ENCODE assay signal across 17 cellular contexts in genomic region chr7:78197447-78197846, GRCh38.
DNase-seq lines count a peak whose midpoint lies in the region; ATAC-seq and TF ChIP-seq lines count a peak whose summit lies in the region.
"Had no signal": no experiment of that assay in that cellular context is flagged by ENCODE, and none has a peak within 500 bp of the region (broad histone marks: within the 10 kb centered on the region; RNA-seq: fewer than 3 reads in every experiment).

No MANE protein-coding gene starts in this region.

- no peaks in the 10 kb centered on the region for H3K36me3 Mint-ChIP-seq in T-helper 2 cell treated with Interferon-gamma antibody and Interleukin-4, amounts not matched to agents 5 μg/mL and 100 μg/mL, for 36 hours (ENCODE audit: low read depth)
- no peaks in the 10 kb centered on the region for H3K36me3 Mint-ChIP-seq in activated CD4-positive, alpha-beta T cell treated with anti-CD3 and anti-CD28 coated beads, Interleukin-2, amount 10 ng/mL, durations not matched to agents 24 days and 14 days (ENCODE audit: low read depth)
- H3K36me3 Mint-ChIP-seq: CD4-positive, CD25-positive, alpha-beta regulatory T cell; naive B cell; stimulated activated naive B cell treated with anti-CD40 and anti-IgM and Interleukin-4, amounts not matched to agents 10 μg/mL and 1 μg/mL and 100 μg/mL, for 72 hours had no signal

- TF ChIP-seq POLR2A in gastroesophageal sphincter (IDR thresholded peaks at IDR 0.05): no peak

- H3K4me1 Mint-ChIP-seq in T-helper 2 cell treated with Interferon-gamma antibody and Interleukin-4, amounts not matched to agents 5 μg/mL and 100 μg/mL, for 36 hours (ENCODE audit: low read depth): no peaks in the 10 kb centered on the region
- no peaks in the 10 kb centered on the region for H3K4me1 Mint-ChIP-seq in activated CD4-positive, alpha-beta T cell treated with anti-CD3 and anti-CD28 coated beads, Interleukin-2, amount 10 ng/mL, durations not matched to agents 24 days and 14 days
- H3K4me1 Mint-ChIP-seq: activated naive CD8-positive, alpha-beta T cell treated with anti-CD3 and anti-CD28 coated beads, Interleukin-2, amount 50 U/mL, for 24 hours; CD4-positive, CD25-positive, alpha-beta regulatory T cell; naive B cell; stimulated activated naive B cell treated with anti-CD40 and anti-IgM and Interleukin-4, amounts not matched to agents 10 μg/mL and 1 μg/mL and 100 μg/mL, for 72 hours had no signal

- no peaks in the 10 kb centered on the region for H3K4me1 ChIP-seq in gastroesophageal sphincter

- H3K4me3 ChIP-seq in fibroblast of the aortic adventitia (ENCODE audit: low read depth, low read length) (no peak overlapping the region), gastroesophageal sphincter (no peak overlapping the region)
- H3K4me3 ChIP-seq: dorsolateral prefrontal cortex, MG63 had no signal

- intact Hi-C loops in activated CD4-positive, alpha-beta T cell treated with anti-CD3 and anti-CD28 coated beads, Interleukin-2, amount 10 ng/mL, durations not matched to agents 24 days and 14 days (cut with micrococcal nuclease): no loop called here

- peak; percentile 74 for DNase-seq in AG08395 (ENCODE audit: low spot score)
- peak; percentile 68 for DNase-seq in RKO (ENCODE audit: low spot score)
- DNase-seq in fibroblast of the aortic adventitia (ENCODE audit: low read depth): peak; percentile 76
- DNase-seq in T-helper 2 cell treated with Interferon-gamma antibody and Interleukin-4, amounts not matched to agents 5 μg/mL and 100 μg/mL, for 36 hours (ENCODE audit: low spot score): no peak
- DNase-seq in activated CD4-positive, alpha-beta T cell treated with anti-CD3 and anti-CD28 coated beads, Interleukin-2, amount 10 ng/mL, durations not matched to agents 24 days and 14 days: no peak
- DNase-seq: activated CD4-positive, CD25-positive, alpha-beta regulatory T cell treated with anti-CD3 and anti-CD28 coated beads, Interleukin-2, amount 50 U/mL, for 72 hours; activated naive CD8-positive, alpha-beta T cell treated with anti-CD3 and anti-CD28 coated beads, Interleukin-2, amount 50 U/mL, for 24 hours; activated T-cell treated with anti-CD3 and anti-CD28 coated beads, Interleukin-2, amount 50 U/mL, for 1 hour; CD4-positive, CD25-positive, alpha-beta regulatory T cell; dorsolateral prefrontal cortex; MG63; naive B cell; stimulated activated CD4-positive, alpha-beta T cell treated with anti-CD3 and anti-CD28 coated beads, Interleukin-4, amount 100 ng/mL, for 1 hour; stimulated activated naive B cell treated with anti-CD40 and anti-IgM and Interleukin-4, amounts not matched to agents 10 μg/mL and 1 μg/mL and 100 μg/mL, for 72 hours had no signal

- H3K27me3 Mint-ChIP-seq in T-helper 2 cell treated with Interferon-gamma antibody and Interleukin-4, amounts not matched to agents 5 μg/mL and 100 μg/mL, for 36 hours (ENCODE audit: low read depth): no peaks in the 10 kb centered on the region
- H3K27me3 Mint-ChIP-seq in activated CD4-positive, alpha-beta T cell treated with anti-CD3 and anti-CD28 coated beads, Interleukin-2, amount 10 ng/mL, durations not matched to agents 24 days and 14 days: no peaks in the 10 kb centered on the region
- H3K27me3 Mint-ChIP-seq: naive B cell had no signal

- no peak for TF ChIP-seq EP300 in gastroesophageal sphincter (IDR thresholded peaks at IDR 0.05)

- ATAC-seq in GM19452 (IDR thresholded peaks at IDR 0.05; ENCODE audit: unreplicated experiment) (peak; percentile 70), gastroesophageal sphincter (no peak), GM21367 (IDR thresholded peaks at IDR 0.05; ENCODE audit: unreplicated experiment) (no peak)
- ATAC-seq: activated naive CD8-positive, alpha-beta T cell treated with anti-CD3 and anti-CD28 coated beads, Interleukin-2, amount 50 U/mL, for 24 hours; stimulated activated naive B cell treated with anti-CD40 and anti-IgM and Interleukin-4, amounts not matched to agents 10 μg/mL and 1 μg/mL and 100 μg/mL, for 72 hours had no signal

- WGBS in gastroesophageal sphincter (ENCODE audit: low coverage in 1 of 2), 2 donors: 83% methylated on average over 1 of the region's 1 CpG

- no peaks in the 10 kb centered on the region for H3K36me3 ChIP-seq in gastroesophageal sphincter
- H3K36me3 ChIP-seq: MG63 had no signal

- TF ChIP-seq CTCF in fibroblast of the aortic adventitia (IDR thresholded peaks at IDR 0.05; ENCODE audit: insufficient read depth, low read length) (no peak), gastroesophageal sphincter (IDR thresholded peaks at IDR 0.05) (no peak)

- no peaks in the 10 kb centered on the region for H3K27me3 ChIP-seq in gastroesophageal sphincter
- H3K27me3 ChIP-seq: dorsolateral prefrontal cortex, MG63 had no signal

- H3K4me3 Mint-ChIP-seq in T-helper 2 cell treated with Interferon-gamma antibody and Interleukin-4, amounts not matched to agents 5 μg/mL and 100 μg/mL, for 36 hours: no peak overlapping the region
- no peak overlapping the region for H3K4me3 Mint-ChIP-seq in activated CD4-positive, alpha-beta T cell treated with anti-CD3 and anti-CD28 coated beads, Interleukin-2, amount 10 ng/mL, durations not matched to agents 24 days and 14 days
- H3K4me3 Mint-ChIP-seq: activated naive CD8-positive, alpha-beta T cell treated with anti-CD3 and anti-CD28 coated beads, Interleukin-2, amount 50 U/mL, for 24 hours; CD4-positive, CD25-positive, alpha-beta regulatory T cell; stimulated activated naive B cell treated with anti-CD40 and anti-IgM and Interleukin-4, amounts not matched to agents 10 μg/mL and 1 μg/mL and 100 μg/mL, for 72 hours had no signal

- no peak overlapping the region for H3K27ac ChIP-seq in gastroesophageal sphincter

- no peaks in the 10 kb centered on the region for H3K9me3 ChIP-seq in gastroesophageal sphincter
- H3K9me3 ChIP-seq: MG63 had no signal

- no peaks in the 10 kb centered on the region for H3K9me3 Mint-ChIP-seq in T-helper 2 cell treated with Interferon-gamma antibody and Interleukin-4, amounts not matched to agents 5 μg/mL and 100 μg/mL, for 36 hours
- H3K9me3 Mint-ChIP-seq in activated CD4-positive, alpha-beta T cell treated with anti-CD3 and anti-CD28 coated beads, Interleukin-2, amount 10 ng/mL, durations not matched to agents 24 days and 14 days: no peaks in the 10 kb centered on the region
- H3K9me3 Mint-ChIP-seq: activated naive CD8-positive, alpha-beta T cell treated with anti-CD3 and anti-CD28 coated beads, Interleukin-2, amount 50 U/mL, for 24 hours; stimulated activated naive B cell treated with anti-CD40 and anti-IgM and Interleukin-4, amounts not matched to agents 10 μg/mL and 1 μg/mL and 100 μg/mL, for 72 hours had no signal

- no peak overlapping the region for H3K27ac Mint-ChIP-seq in T-helper 2 cell treated with Interferon-gamma antibody and Interleukin-4, amounts not matched to agents 5 μg/mL and 100 μg/mL, for 36 hours
- no peak overlapping the region for H3K27ac Mint-ChIP-seq in activated CD4-positive, alpha-beta T cell treated with anti-CD3 and anti-CD28 coated beads, Interleukin-2, amount 10 ng/mL, durations not matched to agents 24 days and 14 days
- H3K27ac Mint-ChIP-seq: activated naive CD8-positive, alpha-beta T cell treated with anti-CD3 and anti-CD28 coated beads, Interleukin-2, amount 50 U/mL, for 24 hours; CD4-positive, CD25-positive, alpha-beta regulatory T cell; naive B cell; stimulated activated naive B cell treated with anti-CD40 and anti-IgM and Interleukin-4, amounts not matched to agents 10 μg/mL and 1 μg/mL and 100 μg/mL, for 72 hours had no signal

Comparison
In these comparisons a context has a peak if more than half of its experiments do, and no peak if none do; other contexts are left out.
1. DNase-seq: peak in AG08395 (single experiment), RKO (single experiment) and fibroblast of the aortic adventitia (single experiment); none in T-helper 2 cell treated with Interferon-gamma antibody and Interleukin-4, amounts not matched to agents 5 μg/mL and 100 μg/mL, for 36 hours (single experiment) and activated CD4-positive, alpha-beta T cell treated with anti-CD3 and anti-CD28 coated beads, Interleukin-2, amount 10 ng/mL, durations not matched to agents 24 days and 14 days (single experiment).